In genomic region chr18:23143871-23144270, GRCh38 we compare ENCODE assay signal across 11 cellular contexts. TPM values are rescaled to one million over a fixed set of nuclear protein-coding genes. Genes with fewer than 3 reads are reported as not detected.
DNase-seq lines count a peak whose midpoint lies in the region; ATAC-seq and TF ChIP-seq lines count a peak whose summit lies in the region.
"Had no signal": no experiment of that assay in that cellular context is flagged by ENCODE, and none has a peak within 500 bp of the region (broad histone marks: within the 10 kb centered on the region; RNA-seq: fewer than 3 reads in every experiment).

No MANE protein-coding gene starts in this region.

- no peak overlapping the region for H2BK15ac ChIP-seq in mesendoderm (replicated peaks; ENCODE audit: low read depth)

- ATAC-seq in upper lobe of right lung (peak; percentile 77), GM18505 (IDR thresholded peaks at IDR 0.05; ENCODE audit: unreplicated experiment) (no peak)

- H3K9me3 ChIP-seq in mammary epithelial cell (replicated peaks; ENCODE audit: insufficient read depth, low read length) (no peaks in the 10 kb centered on the region), upper lobe of right lung (no peaks in the 10 kb centered on the region), MG63 (no peaks in the 10 kb centered on the region)

- H3K4ac ChIP-seq in mesendoderm (ENCODE audit: low read depth, low read length), result no peak overlapping the region

- no peaks in the 10 kb centered on the region for H3K27me3 ChIP-seq in mammary epithelial cell (ENCODE audit: insufficient read depth, low read length)
- no peaks in the 10 kb centered on the region for H3K27me3 ChIP-seq in mesendoderm (ENCODE audit: insufficient read depth, low read length, poor library complexity)
- H3K27me3 ChIP-seq in upper lobe of right lung, result no peaks in the 10 kb centered on the region
- H3K27me3 ChIP-seq in MG63, result no peaks in the 10 kb centered on the region

- BruUV-seq in mammary epithelial cell (replicated peaks; lab: Mats Ljungman, UMichigan), result no TSS peak

- H3K4me2 ChIP-seq in mammary epithelial cell (ENCODE audit: insufficient read depth, low read depth, low read length) (peak overlapping the region; percentile 14), mesendoderm (ENCODE audit: low read length) (no peak overlapping the region)

- H3K4me1 Mint-ChIP-seq in T-helper 2 cell treated with Interferon-gamma antibody and Interleukin-4, amounts not matched to agents 5 μg/mL and 100 μg/mL, for 36 hours (ENCODE audit: low read depth), result peaks cover 27% of the 10 kb centered on the region

- H3K79me2 ChIP-seq in mammary epithelial cell (ENCODE audit: insufficient read depth, low read length) (peaks cover 5% of the 10 kb centered on the region), mesendoderm (ENCODE audit: control insufficient read depth, insufficient read depth, low read length) (peaks cover 58% of the 10 kb centered on the region)

- H3K27me3 Mint-ChIP-seq in T-helper 2 cell treated with Interferon-gamma antibody and Interleukin-4, amounts not matched to agents 5 μg/mL and 100 μg/mL, for 36 hours (ENCODE audit: low read depth), result no peaks in the 10 kb centered on the region

- no peak overlapping the region for H2BK120ac ChIP-seq in mesendoderm (ENCODE audit: low read depth, low read length)

- H3K36me3 ChIP-seq in mammary epithelial cell (ENCODE audit: insufficient read depth, low read length) (no peaks in the 10 kb centered on the region), mesendoderm (ENCODE audit: control insufficient read depth, insufficient read depth, low read length) (no peaks in the 10 kb centered on the region), upper lobe of right lung (no peaks in the 10 kb centered on the region), MG63 (no peaks in the 10 kb centered on the region)

- H4K8ac ChIP-seq in mesendoderm (ENCODE audit: low read depth, low read length), result no peak overlapping the region

- H3K36me3 Mint-ChIP-seq in T-helper 2 cell treated with Interferon-gamma antibody and Interleukin-4, amounts not matched to agents 5 μg/mL and 100 μg/mL, for 36 hours (ENCODE audit: low read depth), result peaks cover 6% of the 10 kb centered on the region

- no peak overlapping the region for H3K4me3 Mint-ChIP-seq in T-helper 2 cell treated with Interferon-gamma antibody and Interleukin-4, amounts not matched to agents 5 μg/mL and 100 μg/mL, for 36 hours

- H3K4me3 ChIP-seq in mammary epithelial cell (replicated peaks in 1 of 3; ENCODE audit: insufficient read depth in 1 of 3, low read depth in 2 of 3, low read length in 3 of 3), result no peak overlapping the region
- no peak overlapping the region for H3K4me3 ChIP-seq in mesendoderm (ENCODE audit: low read length)
- H3K4me3 ChIP-seq in upper lobe of right lung, result no peak overlapping the region
- no peak overlapping the region for H3K4me3 ChIP-seq in MG63
- H3K4me3 ChIP-seq: lung had no signal

- H3K56ac ChIP-seq in mesendoderm (ENCODE audit: low read length), result peak overlapping the region; percentile 44

- no peak for DNase-seq in T-helper 2 cell treated with Interferon-gamma antibody and Interleukin-4, amounts not matched to agents 5 μg/mL and 100 μg/mL, for 36 hours (ENCODE audit: low spot score)
- DNase-seq in T-helper 2 cell (no peak), mammary epithelial cell (no peak), mesendoderm (peak; percentile 57), upper lobe of right lung (peak; percentile 78), MG63 (no peak), NCI-H526 treated with DMSO at 0.1 percent for 48 hours (lab: John Stamatoyannopoulos, UW) (no peak)
- DNase-seq: activated CD4-positive, CD25-positive, alpha-beta regulatory T cell; NCI-H2029 had no signal

- H4K20me1 ChIP-seq in mammary epithelial cell (ENCODE audit: insufficient read depth, low read length), result no peaks in the 10 kb centered on the region

- peaks cover 24% of the 10 kb centered on the region for H3K4me1 ChIP-seq in mammary epithelial cell (ENCODE audit: insufficient read depth, low read length)
- peaks cover 5% of the 10 kb centered on the region for H3K4me1 ChIP-seq in mesendoderm (ENCODE audit: control insufficient read depth, low read depth, low read length)
- H3K4me1 ChIP-seq in upper lobe of right lung, result peaks cover 41% of the 10 kb centered on the region

- no peaks in the 10 kb centered on the region for H3K9me3 Mint-ChIP-seq in T-helper 2 cell treated with Interferon-gamma antibody and Interleukin-4, amounts not matched to agents 5 μg/mL and 100 μg/mL, for 36 hours

- H3K27ac ChIP-seq in mammary epithelial cell (ENCODE audit: insufficient read depth, low read depth, low read length), result no peak overlapping the region
- H3K27ac ChIP-seq in mesendoderm (ENCODE audit: low read depth, low read length), result no peak overlapping the region
- peak overlapping the region; percentile 75 for H3K27ac ChIP-seq in upper lobe of right lung

- no peak for TF ChIP-seq POLR2A in GM18505 (IDR thresholded peaks at IDR 0.05; ENCODE audit: borderline replicate concordance, extremely low read depth, insufficient read depth, insufficient read length)

- H3K18ac ChIP-seq in mesendoderm (ENCODE audit: low read length), result no peak overlapping the region

- no peak overlapping the region for H3K9ac ChIP-seq in mammary epithelial cell (ENCODE audit: insufficient read depth, low read length)
- peak overlapping the region; percentile 19 for H3K9ac ChIP-seq in mesendoderm (ENCODE audit: low read length)

- no peak overlapping the region for H3K23ac ChIP-seq in mesendoderm (ENCODE audit: low read length)

- CTCF ChIA-PET in mammary epithelial cell (lab: Charles Lee; ENCODE audit: low non-redundant PET), result no interaction called here

- H2BK5ac ChIP-seq in mesendoderm (ENCODE audit: low read length), result no peak overlapping the region

- TF ChIP-seq CTCF in mammary epithelial cell (conservative IDR thresholded peaks at IDR 0.05 in 1 of 2, IDR thresholded peaks at IDR 0.05 in 1 of 2; ENCODE audit: extremely low read depth in 1 of 2, insufficient read depth in 1 of 2, low read depth in 1 of 2, low read length in 2 of 2), result no peak
- TF ChIP-seq CTCF in upper lobe of right lung (IDR thresholded peaks at IDR 0.05), result no peak

- no peak overlapping the region for H4K5ac ChIP-seq in mesendoderm (ENCODE audit: low read length)

- dilution Hi-C loops in mammary epithelial cell (cut with HindIII; ENCODE audit: low sequenced_read_pairs), result no loop called here

- intact Hi-C loops in mammary epithelial cell (cut with micrococcal nuclease) (no loop called here), upper lobe of right lung (cut with DNase I) (no loop called here)

- peak overlapping the region; percentile 75 for H2AFZ ChIP-seq in mammary epithelial cell (ENCODE audit: low read depth, low read length)

- 21% methylated on average over 9 of the region's 9 CpGs for WGBS in mammary epithelial cell (ENCODE audit: low coverage, missing lambda C conversion rate)
- no CpG with 5 or more reads among the region's 9 CpGs for WGBS in mesendoderm (ENCODE audit: extremely low coverage, insufficient coverage, low lambda C conversion rate)

- H2AK5ac ChIP-seq in mesendoderm (ENCODE audit: low read length), result no peak overlapping the region

- in situ Hi-C loops in mammary epithelial cell (cut with MboI; ENCODE audit: low sequenced_read_pairs in 2 of 2), result no loop called here

- peaks cover 33% of the 10 kb centered on the region for H3K79me1 ChIP-seq in mesendoderm (ENCODE audit: low read length)

- peak overlapping the region; percentile 58 for H3K27ac Mint-ChIP-seq in T-helper 2 cell treated with Interferon-gamma antibody and Interleukin-4, amounts not matched to agents 5 μg/mL and 100 μg/mL, for 36 hours

RNA-seq across cellular contexts. Expression of gene CABLES1, which starts 8.6 kb away (rescaled TPM):
- total RNA-seq in mammary epithelial cell (1 to 10 TPM; 2.7 to 2.8 TPM), upper lobe of right lung (39.5 TPM)
- polyA plus RNA-seq in mammary epithelial cell, result 1.9 TPM
- 6.5 TPM for polyA minus RNA-seq in mammary epithelial cell
- 15.9 TPM for polyA plus RNA-seq in mesendoderm (2013, experiment 1 of 2)
- polyA plus RNA-seq in mesendoderm (2013, experiment 2 of 2), result 16.6 TPM
- 1.1 and 1.3 TPM in 2 replicates for total RNA-seq in MG63 (2014; rRNA removed; shearing (Covaris generic); ENCODE audit: low replicate concordance)

Comparison
In these comparisons a context has a peak if more than half of its experiments do, and no peak if none do; other contexts are left out.
1. DNase-seq: peak in mesendoderm (single experiment) and upper lobe of right lung (single experiment); none in T-helper 2 cell treated with Interferon-gamma antibody and Interleukin-4, amounts not matched to agents 5 μg/mL and 100 μg/mL, for 36 hours (single experiment), T-helper 2 cell (0 of 5), mammary epithelial cell (single experiment), MG63 (single experiment) and NCI-H526 treated with DMSO at 0.1 percent for 48 hours (single experiment).
2. RNA of gene CABLES1, which starts 8.6 kb away (total RNA-seq): 39.5 TPM in upper lobe of right lung (single experiment); 2.7 to 2.8 TPM in mammary epithelial cell and 1.1 to 1.3 TPM in MG63; every median in the first group is over 10 times any median in the second.